8 cellular contexts compared by ENCODE assay signal in the genomic region with DNA sequence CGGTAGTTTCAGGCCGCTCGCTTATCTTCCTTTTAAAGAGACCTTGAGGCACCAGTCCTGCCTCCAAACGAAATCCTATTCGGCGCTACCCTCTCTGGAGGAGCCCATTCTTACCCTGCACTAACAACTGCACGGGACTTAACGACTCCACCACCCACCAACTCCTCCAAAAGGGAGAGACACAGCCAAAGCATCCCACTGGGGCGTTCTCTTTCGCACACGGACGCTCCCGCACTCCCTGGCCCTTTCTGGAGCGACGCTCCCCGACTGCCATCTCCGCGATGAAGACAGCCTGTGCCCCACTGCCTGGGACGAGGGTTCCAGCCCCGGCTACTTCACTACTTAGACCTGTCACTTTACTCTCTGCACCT. TPM values are rescaled to one million over a fixed set of nuclear protein-coding genes. Genes with fewer than 3 reads are reported as not detected.
DNase-seq lines count a peak whose midpoint lies in the region; ATAC-seq and TF ChIP-seq lines count a peak whose summit lies in the region.

No MANE protein-coding gene starts in this region.

- peak overlapping the region; percentile 3 for H2AFZ ChIP-seq in H9 (ENCODE audit: low read length)

- H3K9me3 ChIP-seq in CD4-positive, alpha-beta T cell (ENCODE audit: control insufficient read depth, low read length), result no peaks in the 10 kb centered on the region
- H3K9me3 ChIP-seq in H9 (ENCODE audit: control insufficient read depth, low read depth, low read length), result no peaks in the 10 kb centered on the region
- no peaks in the 10 kb centered on the region for H3K9me3 ChIP-seq in gastrocnemius medialis

- H3K36me3 Mint-ChIP-seq in CD4-positive, alpha-beta T cell (ENCODE audit: low read depth), result peaks cover 2% of the 10 kb centered on the region
- H3K36me3 Mint-ChIP-seq in H9 (ENCODE audit: insufficient read depth in 1 of 3, low read depth in 3 of 3), result no peaks in the 10 kb centered on the region
- peaks cover 4% of the 10 kb centered on the region for H3K36me3 Mint-ChIP-seq in activated T-helper 1 cell treated with anti-CD3 and anti-CD28 coated beads, Interleukin-12 subunit alpha, Interleukin-12 subunit beta, Interleukin-2, Interleukin-4 antibody, amounts not matched to agents 30 ng/mL and 10 ng/mL and 1 ng/mL, durations not matched to agents 14 hours and 24 hours and 36 hours (ENCODE audit: low read depth)

- H2BK20ac ChIP-seq in H9 (ENCODE audit: low read depth, low read length, poor library complexity, severe bottlenecking), result no peak overlapping the region

- H2BK15ac ChIP-seq in H9 (ENCODE audit: low read depth, low read length), result no peak overlapping the region

- intact Hi-C loops in CD4-positive, alpha-beta T cell (cut with DNase I, micrococcal nuclease), result loop anchor here in 1 of 2 experiments (5.0 kb wide), 2 partner anchors 45 to 175 kb away; no protein-coding TSS in a partner anchor
- intact Hi-C loops in activated T-helper 1 cell treated with anti-CD3 and anti-CD28 coated beads, Interleukin-12 subunit alpha, Interleukin-12 subunit beta, Interleukin-2, Interleukin-4 antibody, amounts not matched to agents 30 ng/mL and 10 ng/mL and 1 ng/mL, durations not matched to agents 14 hours and 24 hours and 36 hours (cut with micrococcal nuclease), result loop anchor here (2.0 to 5.0 kb wide), 6 partner anchors 35 to 1962 kb away; a partner anchor contains a TSS
- intact Hi-C loops in left cardiac atrium (cut with DNase I) (no loop called here), gastrocnemius medialis (cut with DNase I; ENCODE audit: low total_unique reads) (loop anchor here (5.0 to 10.0 kb wide), 3 partner anchors 395 to 1965 kb away; a partner anchor contains a TSS)

- WGBS in H9 (ENCODE audit: extremely low coverage, insufficient read length, low lambda C conversion rate), result no CpG with 5 or more reads among the region's 20 CpGs

- peak overlapping the region; percentile 99 for H3K27ac Mint-ChIP-seq in CD4-positive, alpha-beta T cell
- H3K27ac Mint-ChIP-seq in H9, result peak overlapping the region; percentile 70 to 95 (median 81)
- H3K27ac Mint-ChIP-seq in activated T-helper 1 cell treated with anti-CD3 and anti-CD28 coated beads, Interleukin-12 subunit alpha, Interleukin-12 subunit beta, Interleukin-2, Interleukin-4 antibody, amounts not matched to agents 30 ng/mL and 10 ng/mL and 1 ng/mL, durations not matched to agents 14 hours and 24 hours and 36 hours, result peak overlapping the region; percentile 98

- in situ Hi-C loops in gastrocnemius medialis (cut with MboI; ENCODE audit: low sequenced_read_pairs in 4 of 4), result no loop called here

- H3K79me1 ChIP-seq in H9 (ENCODE audit: insufficient read depth, low read depth, low read length, poor library complexity, severe bottlenecking), result no peaks in the 10 kb centered on the region

- H4K5ac ChIP-seq in H9 (ENCODE audit: insufficient read length, low read depth, low read length), result no peak overlapping the region

- peaks cover 9% of the 10 kb centered on the region for H3K23me2 ChIP-seq in H9 (ENCODE audit: insufficient read length, low read depth, low read length, poor library complexity, severe bottlenecking)

- no peaks in the 10 kb centered on the region; the same call in 1 of the 2 replicates for H3K4me1 ChIP-seq in H9 (ENCODE audit: insufficient read depth, low read length)
- peaks cover 13 to 18% of the 10 kb centered on the region in 2 donors for H3K4me1 ChIP-seq in gastrocnemius medialis

- ATAC-seq in CD4-positive, alpha-beta T cell (ENCODE audit: poor library complexity), result no peak
- ATAC-seq in left cardiac atrium (peak; percentile 39 to 54), gastrocnemius medialis (peak; percentile 41 to 53)

- TF ChIP-seq CTCF in CD4-positive, alpha-beta T cell (IDR thresholded peaks at IDR 0.05), result no peak
- no peak for TF ChIP-seq CTCF in H9 (conservative IDR thresholded peaks at IDR 0.05)
- no peak for TF ChIP-seq CTCF in gastrocnemius medialis (IDR thresholded peaks at IDR 0.05 in 4 of 5, conservative IDR thresholded peaks at IDR 0.05 in 1 of 5)

- peak overlapping the region; percentile 74 to 88 (median 80) for H3K4me3 ChIP-seq in gastrocnemius medialis

- H3K27me3 Mint-ChIP-seq in CD4-positive, alpha-beta T cell, result no peaks in the 10 kb centered on the region
- H3K27me3 Mint-ChIP-seq in H9 (ENCODE audit: low read depth), result no peaks in the 10 kb centered on the region; the same call in none of the 2 replicates
- H3K27me3 Mint-ChIP-seq in activated T-helper 1 cell treated with anti-CD3 and anti-CD28 coated beads, Interleukin-12 subunit alpha, Interleukin-12 subunit beta, Interleukin-2, Interleukin-4 antibody, amounts not matched to agents 30 ng/mL and 10 ng/mL and 1 ng/mL, durations not matched to agents 14 hours and 24 hours and 36 hours (ENCODE audit: insufficient read depth), result no peaks in the 10 kb centered on the region

- CTCF ChIA-PET in CD4-positive, alpha-beta T cell (lab: Charles Lee), result interaction anchor here (2.7 kb wide), 1 partner anchor 22 kb away, joined by 9 read pairs; no protein-coding TSS in a partner anchor

- peak overlapping the region; percentile 88 for H3K27ac ChIP-seq in CD4-positive, alpha-beta T cell (ENCODE audit: low read depth, low read length)
- H3K27ac ChIP-seq in H9 (ENCODE audit: insufficient read length, low read depth, low read length) (no peak overlapping the region), gastrocnemius medialis (peak overlapping the region; percentile 86 to 92 (median 88))

- H3K9ac ChIP-seq in H9 (ENCODE audit: extremely low read depth, insufficient read length, low read length), result peak overlapping the region; percentile 49

- peak overlapping the region; percentile 33 for H3K18ac ChIP-seq in H9 (ENCODE audit: insufficient read length, low read depth, low read length)

- H3K4ac ChIP-seq in H9 (ENCODE audit: low read depth, low read length), result no peak overlapping the region

- H3K79me2 ChIP-seq in H9 (ENCODE audit: insufficient read depth, low read length), result no peaks in the 10 kb centered on the region

- H2AK5ac ChIP-seq in H9 (ENCODE audit: insufficient read length, low read length), result no peak overlapping the region

- H3K4me3 Mint-ChIP-seq in CD4-positive, alpha-beta T cell, result peak overlapping the region; percentile 92
- H3K4me3 Mint-ChIP-seq in H9, result peak overlapping the region; percentile 88 to 92
- peak overlapping the region; percentile 92 for H3K4me3 Mint-ChIP-seq in activated T-helper 1 cell treated with anti-CD3 and anti-CD28 coated beads, Interleukin-12 subunit alpha, Interleukin-12 subunit beta, Interleukin-2, Interleukin-4 antibody, amounts not matched to agents 30 ng/mL and 10 ng/mL and 1 ng/mL, durations not matched to agents 14 hours and 24 hours and 36 hours

- no peak overlapping the region for H2BK5ac ChIP-seq in H9 (ENCODE audit: insufficient read length, low read length)

- H4K8ac ChIP-seq in H9 (replicated peaks; ENCODE audit: insufficient read length, low read depth, low read length), result no peak overlapping the region

- H3K23ac ChIP-seq in H9 (ENCODE audit: insufficient read length, low read depth, low read length), result no peak overlapping the region

- no peak overlapping the region for H2BK12ac ChIP-seq in H9 (ENCODE audit: insufficient read length, low read depth, low read length)

- H3K4me1 Mint-ChIP-seq in CD4-positive, alpha-beta T cell (ENCODE audit: low read depth), result peaks cover 76% of the 10 kb centered on the region
- peaks cover 16 to 20% of the 10 kb centered on the region in 2 experiments for H3K4me1 Mint-ChIP-seq in H9
- H3K4me1 Mint-ChIP-seq in activated T-helper 1 cell treated with anti-CD3 and anti-CD28 coated beads, Interleukin-12 subunit alpha, Interleukin-12 subunit beta, Interleukin-2, Interleukin-4 antibody, amounts not matched to agents 30 ng/mL and 10 ng/mL and 1 ng/mL, durations not matched to agents 14 hours and 24 hours and 36 hours (ENCODE audit: low read depth), result peaks cover 55% of the 10 kb centered on the region

- H4K91ac ChIP-seq in H9 (ENCODE audit: insufficient read length, low read depth, low read length), result no peak overlapping the region

- H3K56ac ChIP-seq in H9 (ENCODE audit: insufficient read length, low read depth, low read length), result no peak overlapping the region

- TF ChIP-seq POLR2A in gastrocnemius medialis (IDR thresholded peaks at IDR 0.05), result no peak

- H3K36me3 ChIP-seq in gastrocnemius medialis, result no peaks in the 10 kb centered on the region

- peak overlapping the region; percentile 80 for H3K4me2 ChIP-seq in H9 (ENCODE audit: insufficient read depth, insufficient read length, low read length)

- H3T11ph ChIP-seq in H9 (ENCODE audit: low read length), result no peak overlapping the region

- no peaks in the 10 kb centered on the region for H4K20me1 ChIP-seq in H9 (ENCODE audit: control insufficient read depth, insufficient read depth, insufficient read length)

- H2BK120ac ChIP-seq in H9 (ENCODE audit: low read depth, low read length, poor library complexity, severe bottlenecking), result no peak overlapping the region

- H3K9me3 Mint-ChIP-seq in CD4-positive, alpha-beta T cell, result no peaks in the 10 kb centered on the region
- H3K9me3 Mint-ChIP-seq in H9, result no peaks in the 10 kb centered on the region
- no peaks in the 10 kb centered on the region for H3K9me3 Mint-ChIP-seq in activated T-helper 1 cell treated with anti-CD3 and anti-CD28 coated beads, Interleukin-12 subunit alpha, Interleukin-12 subunit beta, Interleukin-2, Interleukin-4 antibody, amounts not matched to agents 30 ng/mL and 10 ng/mL and 1 ng/mL, durations not matched to agents 14 hours and 24 hours and 36 hours

- POLR2A ChIA-PET in CD4-positive, alpha-beta T cell (lab: Charles Lee), result interaction anchor here (0.7 to 5.6 kb wide), 17 partner anchors 9 to 177 kb away, joined by 3 to 245 read pairs (median 7); a partner anchor contains a TSS

- peak overlapping the region; percentile 54; the same call in 1 of the 2 replicates for H3K14ac ChIP-seq in H9 (ENCODE audit: insufficient read depth, low read length)

- peak in 1 of 10 experiments; percentile 7 for DNase-seq in CD4-positive, alpha-beta T cell
- DNase-seq in H9 (peak; percentile 63), left cardiac atrium (peak; percentile 20), gastrocnemius medialis (peak in 1 of 2 donors; percentile 13), NCI-H187 (lab: John Stamatoyannopoulos, UW) (no peak), dedifferentiated amniotic fluid mesenchymal stem cell (ENCODE audit: extremely low spot score) (no peak), GM19238 (ENCODE audit: insufficient read length, low spot score) (no peak)
- DNase-seq in activated T-helper 1 cell treated with anti-CD3 and anti-CD28 coated beads, Interleukin-12 subunit alpha, Interleukin-12 subunit beta, Interleukin-2, Interleukin-4 antibody, amounts not matched to agents 30 ng/mL and 10 ng/mL and 1 ng/mL, durations not matched to agents 14 hours and 24 hours and 36 hours (ENCODE audit: low spot score), result peak; percentile 9

- no peaks in the 10 kb centered on the region for H3K27me3 ChIP-seq in CD4-positive, alpha-beta T cell (ENCODE audit: control insufficient read depth, insufficient read depth, low read length)
- H3K27me3 ChIP-seq in H9 (ENCODE audit: insufficient read depth, low read length) (no peaks in the 10 kb centered on the region), gastrocnemius medialis (no peaks in the 10 kb centered on the region)

RNA-seq across cellular contexts. Expression of a gene that starts 0.6 kb away (rescaled TPM):
- 10 to 100 TPM; 14.7 to 14.9 TPM for total RNA-seq in CD4-positive, alpha-beta T cell
- 9.1 and 12.4 TPM in 2 replicates for total RNA-seq in H9 (2021)
- 8.6 and 8.7 TPM in 2 replicates for total RNA-seq in activated T-helper 1 cell treated with anti-CD3 and anti-CD28 coated beads, Interleukin-12 subunit alpha, Interleukin-12 subunit beta, Interleukin-2, Interleukin-4 antibody, amounts not matched to agents 30 ng/mL and 10 ng/mL and 1 ng/mL, durations not matched to agents 14 hours and 24 hours and 36 hours
- total RNA-seq in left cardiac atrium, result 10 to 100 TPM; 17.1 to 18.9 TPM
- 10 to 100 TPM; 10.5 to 23.2 (median 14.6) TPM for total RNA-seq in gastrocnemius medialis

RNA-seq across cellular contexts. Expression of a gene that starts 12.6 kb away (rescaled TPM):
- total RNA-seq in CD4-positive, alpha-beta T cell, result 10 to 100 TPM; 10.5 to 10.7 TPM
- total RNA-seq in H9 (2021), result not detected in 2 replicates
- total RNA-seq in activated T-helper 1 cell treated with anti-CD3 and anti-CD28 coated beads, Interleukin-12 subunit alpha, Interleukin-12 subunit beta, Interleukin-2, Interleukin-4 antibody, amounts not matched to agents 30 ng/mL and 10 ng/mL and 1 ng/mL, durations not matched to agents 14 hours and 24 hours and 36 hours, result 8.0 and 8.2 TPM in 2 replicates
- 1 to 10 TPM; 1.0 to 1.1 TPM for total RNA-seq in left cardiac atrium
- under 1 TPM; 0.13 to 0.20 (median 0.17) TPM for total RNA-seq in gastrocnemius medialis

Comparison
In these comparisons a context has a peak if more than half of its experiments do, and no peak if none do; other contexts are left out.
1. DNase-seq: peak in H9 (single experiment), activated T-helper 1 cell treated with anti-CD3 and anti-CD28 coated beads, Interleukin-12 subunit alpha, Interleukin-12 subunit beta, Interleukin-2, Interleukin-4 antibody, amounts not matched to agents 30 ng/mL and 10 ng/mL and 1 ng/mL, durations not matched to agents 14 hours and 24 hours and 36 hours (single experiment) and left cardiac atrium (single experiment); none in NCI-H187 (0 of 2), dedifferentiated amniotic fluid mesenchymal stem cell (single experiment) and GM19238 (single experiment).
2. intact Hi-C loops: an anchor here in activated T-helper 1 cell treated with anti-CD3 and anti-CD28 coated beads, Interleukin-12 subunit alpha, Interleukin-12 subunit beta, Interleukin-2, Interleukin-4 antibody, amounts not matched to agents 30 ng/mL and 10 ng/mL and 1 ng/mL, durations not matched to agents 14 hours and 24 hours and 36 hours (2.0 to 5.0 kb wide) and gastrocnemius medialis (5.0 to 10.0 kb wide); none called in left cardiac atrium.
3. Peak in every context shown above with its lines, with median percentiles within 50 percentile points of each other: H3K27ac Mint-ChIP-seq and H3K4me3 Mint-ChIP-seq.